In genomic region chr20:58429303-58429702, GRCh38 we compare ENCODE assay signal across 2 cellular contexts.
TF ChIP-seq lines count a peak whose summit lies in the region.

No MANE protein-coding gene starts in this region.

TF ChIP-seq in GM23338, 12 proteins besides CTCF, POLR2A, EP300 and RAD21:
- no peak for TF ChIP-seq CREB1 (CRISPR knock-in tag; IDR thresholded peaks at IDR 0.05; ENCODE audit: low read depth)
- TF ChIP-seq STAT1 (IDR thresholded peaks at IDR 0.05; ENCODE audit: unreplicated experiment) = no peak
- no peak for TF ChIP-seq ZNF331 (CRISPR knock-in tag; IDR thresholded peaks at IDR 0.05; ENCODE audit: low read depth)
- TF ChIP-seq EZH2phosphoT487 (IDR thresholded peaks at IDR 0.05; ENCODE audit: unreplicated experiment) = no peak
- TF ChIP-seq, protein P1, sequence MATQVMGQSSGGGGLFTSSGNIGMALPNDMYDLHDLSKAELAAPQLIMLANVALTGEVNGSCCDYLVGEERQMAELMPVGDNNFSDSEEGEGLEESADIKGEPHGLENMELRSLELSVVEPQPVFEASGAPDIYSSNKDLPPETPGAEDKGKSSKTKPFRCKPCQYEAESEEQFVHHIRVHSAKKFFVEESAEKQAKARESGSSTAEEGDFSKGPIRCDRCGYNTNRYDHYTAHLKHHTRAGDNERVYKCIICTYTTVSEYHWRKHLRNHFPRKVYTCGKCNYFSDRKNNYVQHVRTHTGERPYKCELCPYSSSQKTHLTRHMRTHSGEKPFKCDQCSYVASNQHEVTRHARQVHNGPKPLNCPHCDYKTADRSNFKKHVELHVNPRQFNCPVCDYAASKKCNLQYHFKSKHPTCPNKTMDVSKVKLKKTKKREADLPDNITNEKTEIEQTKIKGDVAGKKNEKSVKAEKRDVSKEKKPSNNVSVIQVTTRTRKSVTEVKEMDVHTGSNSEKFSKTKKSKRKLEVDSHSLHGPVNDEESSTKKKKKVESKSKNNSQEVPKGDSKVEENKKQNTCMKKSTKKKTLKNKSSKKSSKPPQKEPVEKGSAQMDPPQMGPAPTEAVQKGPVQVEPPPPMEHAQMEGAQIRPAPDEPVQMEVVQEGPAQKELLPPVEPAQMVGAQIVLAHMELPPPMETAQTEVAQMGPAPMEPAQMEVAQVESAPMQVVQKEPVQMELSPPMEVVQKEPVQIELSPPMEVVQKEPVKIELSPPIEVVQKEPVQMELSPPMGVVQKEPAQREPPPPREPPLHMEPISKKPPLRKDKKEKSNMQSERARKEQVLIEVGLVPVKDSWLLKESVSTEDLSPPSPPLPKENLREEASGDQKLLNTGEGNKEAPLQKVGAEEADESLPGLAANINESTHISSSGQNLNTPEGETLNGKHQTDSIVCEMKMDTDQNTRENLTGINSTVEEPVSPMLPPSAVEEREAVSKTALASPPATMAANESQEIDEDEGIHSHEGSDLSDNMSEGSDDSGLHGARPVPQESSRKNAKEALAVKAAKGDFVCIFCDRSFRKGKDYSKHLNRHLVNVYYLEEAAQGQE (IDR thresholded peaks at IDR 0.05; ENCODE audit: unreplicated experiment) = no peak
- TF ChIP-seq NANOG (IDR thresholded peaks at IDR 0.05; ENCODE audit: borderline replicate concordance) = no peak
- no peak for TF ChIP-seq POLR2AphosphoS5 (IDR thresholded peaks at IDR 0.05; ENCODE audit: low read depth)
- TF ChIP-seq EZH2 (IDR thresholded peaks at IDR 0.05; ENCODE audit: low read depth, unreplicated experiment) = no peak
- TF ChIP-seq, protein P2, sequence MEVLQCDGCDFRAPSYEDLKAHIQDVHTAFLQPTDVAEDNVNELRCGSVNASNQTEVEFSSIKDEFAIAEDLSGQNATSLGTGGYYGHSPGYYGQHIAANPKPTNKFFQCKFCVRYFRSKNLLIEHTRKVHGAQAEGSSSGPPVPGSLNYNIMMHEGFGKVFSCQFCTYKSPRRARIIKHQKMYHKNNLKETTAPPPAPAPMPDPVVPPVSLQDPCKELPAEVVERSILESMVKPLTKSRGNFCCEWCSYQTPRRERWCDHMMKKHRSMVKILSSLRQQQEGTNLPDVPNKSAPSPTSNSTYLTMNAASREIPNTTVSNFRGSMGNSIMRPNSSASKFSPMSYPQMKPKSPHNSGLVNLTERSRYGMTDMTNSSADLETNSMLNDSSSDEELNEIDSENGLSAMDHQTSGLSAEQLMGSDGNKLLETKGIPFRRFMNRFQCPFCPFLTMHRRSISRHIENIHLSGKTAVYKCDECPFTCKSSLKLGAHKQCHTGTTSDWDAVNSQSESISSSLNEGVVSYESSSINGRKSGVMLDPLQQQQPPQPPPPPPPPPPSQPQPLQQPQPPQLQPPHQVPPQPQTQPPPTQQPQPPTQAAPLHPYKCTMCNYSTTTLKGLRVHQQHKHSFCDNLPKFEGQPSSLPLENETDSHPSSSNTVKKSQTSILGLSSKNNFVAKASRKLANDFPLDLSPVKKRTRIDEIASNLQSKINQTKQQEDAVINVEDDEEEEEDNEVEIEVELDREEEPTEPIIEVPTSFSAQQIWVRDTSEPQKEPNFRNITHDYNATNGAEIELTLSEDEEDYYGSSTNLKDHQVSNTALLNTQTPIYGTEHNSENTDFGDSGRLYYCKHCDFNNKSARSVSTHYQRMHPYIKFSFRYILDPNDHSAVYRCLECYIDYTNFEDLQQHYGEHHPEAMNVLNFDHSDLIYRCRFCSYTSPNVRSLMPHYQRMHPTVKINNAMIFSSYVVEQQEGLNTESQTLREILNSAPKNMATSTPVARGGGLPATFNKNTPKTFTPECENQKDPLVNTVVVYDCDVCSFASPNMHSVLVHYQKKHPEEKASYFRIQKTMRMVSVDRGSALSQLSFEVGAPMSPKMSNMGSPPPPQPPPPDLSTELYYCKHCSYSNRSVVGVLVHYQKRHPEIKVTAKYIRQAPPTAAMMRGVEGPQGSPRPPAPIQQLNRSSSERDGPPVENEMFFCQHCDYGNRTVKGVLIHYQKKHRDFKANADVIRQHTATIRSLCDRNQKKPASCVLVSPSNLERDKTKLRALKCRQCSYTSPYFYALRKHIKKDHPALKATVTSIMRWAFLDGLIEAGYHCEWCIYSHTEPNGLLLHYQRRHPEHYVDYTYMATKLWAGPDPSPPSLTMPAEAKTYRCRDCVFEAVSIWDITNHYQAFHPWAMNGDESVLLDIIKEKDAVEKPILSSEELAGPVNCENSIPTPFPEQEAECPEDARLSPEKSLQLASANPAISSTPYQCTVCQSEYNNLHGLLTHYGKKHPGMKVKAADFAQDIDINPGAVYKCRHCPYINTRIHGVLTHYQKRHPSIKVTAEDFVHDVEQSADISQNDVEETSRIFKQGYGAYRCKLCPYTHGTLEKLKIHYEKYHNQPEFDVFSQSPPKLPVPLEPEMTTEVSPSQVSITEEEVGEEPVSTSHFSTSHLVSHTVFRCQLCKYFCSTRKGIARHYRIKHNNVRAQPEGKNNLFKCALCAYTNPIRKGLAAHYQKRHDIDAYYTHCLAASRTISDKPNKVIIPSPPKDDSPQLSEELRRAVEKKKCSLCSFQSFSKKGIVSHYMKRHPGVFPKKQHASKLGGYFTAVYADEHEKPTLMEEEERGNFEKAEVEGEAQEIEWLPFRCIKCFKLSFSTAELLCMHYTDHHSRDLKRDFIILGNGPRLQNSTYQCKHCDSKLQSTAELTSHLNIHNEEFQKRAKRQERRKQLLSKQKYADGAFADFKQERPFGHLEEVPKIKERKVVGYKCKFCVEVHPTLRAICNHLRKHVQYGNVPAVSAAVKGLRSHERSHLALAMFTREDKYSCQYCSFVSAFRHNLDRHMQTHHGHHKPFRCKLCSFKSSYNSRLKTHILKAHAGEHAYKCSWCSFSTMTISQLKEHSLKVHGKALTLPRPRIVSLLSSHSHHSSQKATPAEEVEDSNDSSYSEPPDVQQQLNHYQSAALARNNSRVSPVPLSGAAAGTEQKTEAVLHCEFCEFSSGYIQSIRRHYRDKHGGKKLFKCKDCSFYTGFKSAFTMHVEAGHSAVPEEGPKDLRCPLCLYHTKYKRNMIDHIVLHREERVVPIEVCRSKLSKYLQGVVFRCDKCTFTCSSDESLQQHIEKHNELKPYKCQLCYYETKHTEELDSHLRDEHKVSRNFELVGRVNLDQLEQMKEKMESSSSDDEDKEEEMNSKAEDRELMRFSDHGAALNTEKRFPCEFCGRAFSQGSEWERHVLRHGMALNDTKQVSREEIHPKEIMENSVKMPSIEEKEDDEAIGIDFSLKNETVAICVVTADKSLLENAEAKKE (CRISPR knock-in tag; IDR thresholded peaks at IDR 0.05) = no peak
- TF ChIP-seq ETS1 (IDR thresholded peaks at IDR 0.05) = no peak
- TF ChIP-seq JUNB (IDR thresholded peaks at IDR 0.05; ENCODE audit: unreplicated experiment) = no peak
- TF ChIP-seq ZNF114 (CRISPR knock-in tag; IDR thresholded peaks at IDR 0.05) = no peak

TF ChIP-seq in IMR-90, 13 proteins besides CTCF, POLR2A, EP300 and RAD21:
- TF ChIP-seq NFE2L2 (IDR thresholded peaks at IDR 0.05; ENCODE audit: low read depth, low read length) (no peak), MXI1 (IDR thresholded peaks at IDR 0.05; ENCODE audit: borderline replicate concordance, low read depth, low read length) (no peak)
